Comparison of ENCODE assay signal across 8 cellular contexts in genomic region chr18:12656671-12657047, GRCh38. TPM values are rescaled to one million over a fixed set of nuclear protein-coding genes. Genes with fewer than 3 reads are reported as not detected.
DNase-seq lines count a peak whose midpoint lies in the region; ATAC-seq and TF ChIP-seq lines count a peak whose summit lies in the region.

No MANE protein-coding gene starts in this region.

- no peak for DNase-seq in activated naive CD4-positive, alpha-beta T cell treated with anti-CD3 and anti-CD28 coated beads, Interleukin-2, amount 50 U/mL, for 16 hours
- no peak for DNase-seq in activated naive CD8-positive, alpha-beta T cell treated with anti-CD3 and anti-CD28 coated beads, Interleukin-2, amount 10 ng/mL, durations not matched to agents 7 days and 5 days
- peak; percentile 33 for DNase-seq in iris pigment epithelial cell (ENCODE audit: low read depth)
- DNase-seq in superior temporal gyrus (ENCODE audit: extremely low spot score), result peak; percentile 46
- DNase-seq in NCI-H128 (lab: John Stamatoyannopoulos, UW; ENCODE audit: unreplicated experiment), result no peak
- no peak for DNase-seq in HEK293T (ENCODE audit: extremely low spot score)

- H3K27ac Mint-ChIP-seq in activated naive CD4-positive, alpha-beta T cell treated with anti-CD3 and anti-CD28 coated beads, Interleukin-2, amount 50 U/mL, for 24 hours, result no peak overlapping the region
- no peak overlapping the region for H3K27ac Mint-ChIP-seq in activated naive CD8-positive, alpha-beta T cell treated with anti-CD3 and anti-CD28 coated beads, Interleukin-2, amount 10 ng/mL, durations not matched to agents 7 days and 5 days

- H3K9me3 Mint-ChIP-seq in activated naive CD4-positive, alpha-beta T cell treated with anti-CD3 and anti-CD28 coated beads, Interleukin-2, amount 50 U/mL, for 24 hours, result no peaks in the 10 kb centered on the region
- no peaks in the 10 kb centered on the region for H3K9me3 Mint-ChIP-seq in activated naive CD8-positive, alpha-beta T cell treated with anti-CD3 and anti-CD28 coated beads, Interleukin-2, amount 10 ng/mL, durations not matched to agents 7 days and 5 days

- H3K4me1 Mint-ChIP-seq in activated naive CD4-positive, alpha-beta T cell treated with anti-CD3 and anti-CD28 coated beads, Interleukin-2, amount 50 U/mL, for 24 hours, result peaks cover 14% of the 10 kb centered on the region
- H3K4me1 Mint-ChIP-seq in activated naive CD8-positive, alpha-beta T cell treated with anti-CD3 and anti-CD28 coated beads, Interleukin-2, amount 10 ng/mL, durations not matched to agents 7 days and 5 days, result peaks cover 22% of the 10 kb centered on the region

- ATAC-seq in activated naive CD8-positive, alpha-beta T cell treated with anti-CD3 and anti-CD28 coated beads, Interleukin-2, amount 10 ng/mL, durations not matched to agents 7 days and 5 days (ENCODE audit: low read depth), result no peak
- no peak for ATAC-seq in GM19395 (IDR thresholded peaks at IDR 0.05; ENCODE audit: unreplicated experiment)

- H3K36me3 Mint-ChIP-seq in activated naive CD4-positive, alpha-beta T cell treated with anti-CD3 and anti-CD28 coated beads, Interleukin-2, amount 50 U/mL, for 24 hours, result peaks cover 1% of the 10 kb centered on the region
- no peaks in the 10 kb centered on the region for H3K36me3 Mint-ChIP-seq in activated naive CD8-positive, alpha-beta T cell treated with anti-CD3 and anti-CD28 coated beads, Interleukin-2, amount 10 ng/mL, durations not matched to agents 7 days and 5 days

- H3K4me3 Mint-ChIP-seq in activated naive CD4-positive, alpha-beta T cell treated with anti-CD3 and anti-CD28 coated beads, Interleukin-2, amount 50 U/mL, for 24 hours, result peak overlapping the region; percentile 77
- H3K4me3 Mint-ChIP-seq in activated naive CD8-positive, alpha-beta T cell treated with anti-CD3 and anti-CD28 coated beads, Interleukin-2, amount 10 ng/mL, durations not matched to agents 7 days and 5 days, result peak overlapping the region; percentile 85

- peaks cover 14% of the 10 kb centered on the region for H3K27me3 Mint-ChIP-seq in activated naive CD4-positive, alpha-beta T cell treated with anti-CD3 and anti-CD28 coated beads, Interleukin-2, amount 50 U/mL, for 24 hours
- H3K27me3 Mint-ChIP-seq in activated naive CD8-positive, alpha-beta T cell treated with anti-CD3 and anti-CD28 coated beads, Interleukin-2, amount 10 ng/mL, durations not matched to agents 7 days and 5 days, result peaks cover 28% of the 10 kb centered on the region

- CTCF ChIA-PET in HEK293T (lab: Yijun Ruan, JAX), result no interaction called here

- POLR2A ChIA-PET in activated naive CD8-positive, alpha-beta T cell treated with anti-CD3 and anti-CD28 coated beads, Interleukin-2, amount 10 ng/mL, durations not matched to agents 7 days and 5 days (lab: Charles Lee), result no interaction called here
- POLR2A ChIA-PET in HEK293T (lab: Yijun Ruan, JAX), result no interaction called here

TF ChIP-seq in HEK293T, 16 proteins besides CTCF, POLR2A, EP300 and RAD21:
- no peak for TF ChIP-seq L3MBTL2 (conservative IDR thresholded peaks at IDR 0.05)
- no peak for TF ChIP-seq FOXK2 (IDR thresholded peaks at IDR 0.05)
- TF ChIP-seq, protein P1, sequence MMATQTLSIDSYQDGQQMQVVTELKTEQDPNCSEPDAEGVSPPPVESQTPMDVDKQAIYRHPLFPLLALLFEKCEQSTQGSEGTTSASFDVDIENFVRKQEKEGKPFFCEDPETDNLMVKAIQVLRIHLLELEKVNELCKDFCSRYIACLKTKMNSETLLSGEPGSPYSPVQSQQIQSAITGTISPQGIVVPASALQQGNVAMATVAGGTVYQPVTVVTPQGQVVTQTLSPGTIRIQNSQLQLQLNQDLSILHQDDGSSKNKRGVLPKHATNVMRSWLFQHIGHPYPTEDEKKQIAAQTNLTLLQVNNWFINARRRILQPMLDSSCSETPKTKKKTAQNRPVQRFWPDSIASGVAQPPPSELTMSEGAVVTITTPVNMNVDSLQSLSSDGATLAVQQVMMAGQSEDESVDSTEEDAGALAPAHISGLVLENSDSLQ (IDR thresholded peaks at IDR 0.05), result no peak
- TF ChIP-seq ZNF384 (IDR thresholded peaks at IDR 0.05), result no peak
- TF ChIP-seq CTBP1 (IDR thresholded peaks at IDR 0.05; ENCODE audit: borderline replicate concordance), result no peak
- TF ChIP-seq BHLHE40 (IDR thresholded peaks at IDR 0.05; ENCODE audit: borderline replicate concordance), result no peak
- TF ChIP-seq FOXM1 (IDR thresholded peaks at IDR 0.05; ENCODE audit: borderline replicate concordance), result no peak
- no peak for TF ChIP-seq SUZ12 (IDR thresholded peaks at IDR 0.05)
- no peak for TF ChIP-seq HDGF (IDR thresholded peaks at IDR 0.05; ENCODE audit: borderline replicate concordance)
- no peak for TF ChIP-seq SP1 (IDR thresholded peaks at IDR 0.05)
- no peak for TF ChIP-seq FOXA1 (IDR thresholded peaks at IDR 0.05)
- TF ChIP-seq ARNT (IDR thresholded peaks at IDR 0.05), result no peak
- TF ChIP-seq TARDBP (IDR thresholded peaks at IDR 0.05), result no peak
- no peak for TF ChIP-seq LEF1 (IDR thresholded peaks at IDR 0.05; ENCODE audit: borderline replicate concordance)

RNA-seq across cellular contexts. Expression of gene SPIRE1, which starts 1.2 kb away (rescaled TPM):
- total RNA-seq in activated naive CD8-positive, alpha-beta T cell treated with anti-CD3 and anti-CD28 coated beads, Interleukin-2, amount 10 ng/mL, durations not matched to agents 7 days and 5 days, result 1 to 10 TPM; 1.7 to 3.6 TPM

RNA-seq across cellular contexts. Expression of gene CEP76, which starts 45.9 kb away (rescaled TPM):
- 10 to 100 TPM; 12.4 to 14.4 TPM for total RNA-seq in activated naive CD8-positive, alpha-beta T cell treated with anti-CD3 and anti-CD28 coated beads, Interleukin-2, amount 10 ng/mL, durations not matched to agents 7 days and 5 days

RNA-seq across cellular contexts. Expression of gene PSMG2, which starts 46.2 kb away (rescaled TPM):
- 10 to 100 TPM; 90.6 to 97.2 TPM for total RNA-seq in activated naive CD8-positive, alpha-beta T cell treated with anti-CD3 and anti-CD28 coated beads, Interleukin-2, amount 10 ng/mL, durations not matched to agents 7 days and 5 days

Comparison
In these comparisons a context has a peak if more than half of its experiments do, and no peak if none do; other contexts are left out.
1. DNase-seq: peak in iris pigment epithelial cell (single experiment) and superior temporal gyrus (single experiment); none in activated naive CD4-positive, alpha-beta T cell treated with anti-CD3 and anti-CD28 coated beads, Interleukin-2, amount 50 U/mL, for 16 hours (single experiment), activated naive CD8-positive, alpha-beta T cell treated with anti-CD3 and anti-CD28 coated beads, Interleukin-2, amount 10 ng/mL, durations not matched to agents 7 days and 5 days (single experiment), NCI-H128 (single experiment) and HEK293T (single experiment).